ENCODE assay signal across 1 cellular context in the genomic region with DNA sequence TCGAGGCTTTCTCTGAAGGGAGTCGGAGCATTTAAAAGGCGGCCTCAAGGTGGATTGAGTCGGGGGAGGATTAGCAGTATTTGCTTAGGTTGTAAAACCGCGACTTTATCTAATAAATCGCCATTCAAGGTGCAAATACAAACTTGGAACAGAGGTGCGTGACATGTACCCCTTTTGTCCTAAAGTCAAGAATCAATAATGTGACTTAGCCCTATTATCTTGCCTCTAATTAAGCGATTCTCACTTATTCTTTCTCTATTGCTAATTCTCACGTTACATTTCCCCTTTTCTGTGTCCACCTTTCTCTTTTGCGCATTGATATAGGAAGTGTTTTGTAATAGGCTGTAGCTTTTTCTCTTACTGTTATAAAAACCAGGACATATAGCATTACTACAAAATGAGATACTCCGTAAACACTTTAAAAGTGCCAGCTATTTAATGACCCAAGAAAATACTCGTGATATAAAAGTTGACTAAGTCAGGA.
TF ChIP-seq lines count a peak whose summit lies in the region.

No MANE protein-coding gene starts in this region.

TF ChIP-seq in SK-N-SH, 30 proteins besides CTCF, POLR2A, EP300 and RAD21 (continued from another document):
- no peak for TF ChIP-seq PBX3 (IDR thresholded peaks at IDR 0.05)
- TF ChIP-seq TEAD4 (IDR thresholded peaks at IDR 0.05; ENCODE audit: borderline replicate concordance, insufficient read depth), result no peak
- TF ChIP-seq GATA2 (CRISPR knock-in tag; IDR thresholded peaks at IDR 0.05), result no peak
- no peak for TF ChIP-seq JUND (IDR thresholded peaks at IDR 0.05)
- TF ChIP-seq, protein P1, sequence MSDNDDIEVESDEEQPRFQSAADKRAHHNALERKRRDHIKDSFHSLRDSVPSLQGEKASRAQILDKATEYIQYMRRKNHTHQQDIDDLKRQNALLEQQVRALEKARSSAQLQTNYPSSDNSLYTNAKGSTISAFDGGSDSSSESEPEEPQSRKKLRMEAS (IDR thresholded peaks at IDR 0.05; ENCODE audit: low read depth), result no peak
- no peak for TF ChIP-seq NFIC (IDR thresholded peaks at IDR 0.05; ENCODE audit: borderline replicate concordance)
- no peak for TF ChIP-seq MEF2A (IDR thresholded peaks at IDR 0.05; ENCODE audit: borderline replicate concordance, low read depth)
- TF ChIP-seq, protein P2, sequence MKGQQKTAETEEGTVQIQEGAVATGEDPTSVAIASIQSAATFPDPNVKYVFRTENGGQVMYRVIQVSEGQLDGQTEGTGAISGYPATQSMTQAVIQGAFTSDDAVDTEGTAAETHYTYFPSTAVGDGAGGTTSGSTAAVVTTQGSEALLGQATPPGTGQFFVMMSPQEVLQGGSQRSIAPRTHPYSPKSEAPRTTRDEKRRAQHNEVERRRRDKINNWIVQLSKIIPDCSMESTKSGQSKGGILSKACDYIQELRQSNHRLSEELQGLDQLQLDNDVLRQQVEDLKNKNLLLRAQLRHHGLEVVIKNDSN (IDR thresholded peaks at IDR 0.05; ENCODE audit: borderline replicate concordance, low read depth), result no peak
- TF ChIP-seq FOSL2 (IDR thresholded peaks at IDR 0.05; ENCODE audit: borderline replicate concordance, low read depth), result no peak
- TF ChIP-seq SIN3A (IDR thresholded peaks at IDR 0.05; ENCODE audit: borderline replicate concordance, low read depth, low read length), result no peak
TF ChIP-seq in SK-N-SH: peak in this region for 0.
